Comparison of ENCODE assay signal across 11 cellular contexts in the genomic region with DNA sequence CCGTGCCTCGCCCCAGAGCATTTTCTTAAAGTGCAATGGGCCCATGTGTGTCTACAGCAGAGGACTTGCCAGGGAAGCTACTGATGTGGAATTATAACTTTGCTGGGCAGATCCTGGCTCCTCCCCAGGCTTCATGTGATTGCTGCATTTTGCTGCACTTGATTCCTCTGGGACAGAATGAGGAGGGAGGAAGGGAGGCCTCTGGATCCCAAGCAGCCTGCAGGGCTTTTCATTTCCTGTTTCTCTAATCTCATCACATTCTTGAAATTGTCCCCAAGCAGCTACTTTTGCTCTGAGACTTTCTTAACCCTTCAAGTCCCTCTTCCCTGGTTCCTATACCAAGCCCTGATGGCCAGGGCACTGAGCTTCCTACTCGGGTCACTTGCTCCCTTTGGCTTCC.
DNase-seq lines count a peak whose midpoint lies in the region; ATAC-seq and TF ChIP-seq lines count a peak whose summit lies in the region.
"Had no signal": no experiment of that assay in that cellular context is flagged by ENCODE, and none has a peak within 500 bp of the region (broad histone marks: within the 10 kb centered on the region; RNA-seq: fewer than 3 reads in every experiment).

No MANE protein-coding gene starts in this region.

- peaks cover 0 to 2% of the 10 kb centered on the region in 2 donors for H3K4me1 ChIP-seq in lung (ENCODE audit: control insufficient read depth in 2 of 2, insufficient read depth in 2 of 2, low read length in 2 of 2)

- WGBS in lung, 2 donors, result 52 to 58% methylated on average over 3 of the region's 3 CpGs

- in situ Hi-C loops in KBM-7 (cut with MboI; ENCODE audit: low pct_unique_long_range_greater_than_20kb, low sequenced_read_pairs), result no loop called here

- no peak for TF ChIP-seq CTCF in coronary artery (IDR thresholded peaks at IDR 0.05)
- TF ChIP-seq CTCF in lung (IDR thresholded peaks at IDR 0.05; ENCODE audit: control extremely low read depth, extremely low read depth), result no peak

- H3K4me3 ChIP-seq in coronary artery, result no peak overlapping the region
- H3K4me3 ChIP-seq in lung, result no peak overlapping the region

- peaks cover 0 to 3% of the 10 kb centered on the region in 2 donors for H3K9me3 ChIP-seq in lung (ENCODE audit: control insufficient read depth in 2 of 2, insufficient read depth in 1 of 2, low read length in 1 of 2)

- H3K36me3 ChIP-seq in lung (ENCODE audit: control insufficient read depth in 2 of 2, insufficient read depth in 2 of 2, low read length in 2 of 2), result no peaks in the 10 kb centered on the region

- H3K27ac ChIP-seq in coronary artery (peak overlapping the region; percentile 67 to 84), lung (ENCODE audit: low read depth in 1 of 2, low read length in 1 of 2) (peak overlapping the region; percentile 24 to 77)

- ATAC-seq in Right ventricle myocardium inferior (peak; percentile 92), lung (ENCODE audit: insufficient read depth, low FRiP score) (no peak), GM18858 (IDR thresholded peaks at IDR 0.05; ENCODE audit: unreplicated experiment) (no peak)

- no peaks in the 10 kb centered on the region for H3K27me3 ChIP-seq in lung (ENCODE audit: control insufficient read depth, insufficient read depth)

- DNase-seq in Right ventricle myocardium inferior (ENCODE audit: missing footprints), result no peak
- no peak for DNase-seq in cardiac septum (ENCODE audit: low spot score)
- peak; percentile 88 for DNase-seq in coronary artery (ENCODE audit: low spot score)
- no peak for DNase-seq in lung (ENCODE audit: low spot score)
- DNase-seq in central memory CD4-positive, alpha-beta T cell, result no peak
- DNase-seq in KBM-7, result no peak
- DNase-seq in NCI-H2029 treated with DMSO at 0.1 percent for 48 hours (lab: John Stamatoyannopoulos, UW), result no peak
- DNase-seq: activated naive CD4-positive, alpha-beta T cell; hippocampal formation; NCI-H1092 had no signal

- intact Hi-C loops in Right ventricle myocardium inferior (cut with DNase I), result no loop called here
- intact Hi-C loops in cardiac septum (cut with DNase I), result no loop called here
